In the genomic region with DNA sequence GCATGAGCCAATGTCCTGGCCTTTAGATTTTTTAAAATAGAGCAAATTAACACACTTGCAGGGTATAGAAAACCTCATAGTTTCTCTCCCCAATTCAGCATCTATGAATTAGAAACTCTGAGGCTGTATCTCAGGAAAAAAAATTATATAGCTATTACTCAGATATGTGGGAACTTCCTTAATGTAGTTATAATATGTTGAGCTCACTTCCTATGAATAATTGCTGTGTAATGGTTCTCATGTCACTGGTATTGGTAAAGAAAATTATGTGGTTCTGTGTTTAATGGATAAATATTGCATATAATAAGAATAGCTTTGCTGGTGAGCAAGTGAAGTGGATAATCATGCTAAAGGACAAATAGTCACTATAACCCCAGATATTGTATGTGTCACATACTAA, we compare ENCODE assay signal across 17 cellular contexts.
A peak's percentile ranks its signal among the peaks of the same experiment; 100 is the strongest.
DNase-seq lines count a peak whose midpoint lies in the region; TF ChIP-seq lines count a peak whose summit lies in the region.
"Had no signal": no experiment of that assay in that cellular context is flagged by ENCODE, and none has a peak within 500 bp of the region (broad histone marks: within the 10 kb centered on the region; RNA-seq: fewer than 3 reads in every experiment).

No MANE protein-coding gene starts in this region.

- H3K9me2 ChIP-seq in SU-DHL-6 (replicated peaks; ENCODE audit: insufficient read depth, low read length), result no peaks in the 10 kb centered on the region

- H3K4me3 ChIP-seq in SU-DHL-6 (ENCODE audit: insufficient read depth, low read length, poor library complexity, severe bottlenecking), result no peak overlapping the region
- H3K4me3 ChIP-seq in Peyer's patch, result no peak overlapping the region
- no peak overlapping the region for H3K4me3 ChIP-seq in vagina
- H3K4me3 ChIP-seq: BLaER1, GM23338 had no signal

- H3K4me2 ChIP-seq in SU-DHL-6 (ENCODE audit: low read depth, low read length, poor library complexity, severe bottlenecking), result no peak overlapping the region
- H3K4me2 ChIP-seq: BLaER1, GM23338 had no signal

- TF ChIP-seq POLR2A in Peyer's patch (IDR thresholded peaks at IDR 0.05) (no peak), vagina (IDR thresholded peaks at IDR 0.05) (no peak)

- no peaks in the 10 kb centered on the region for H3K27me3 ChIP-seq in SU-DHL-6 (ENCODE audit: low read length)
- H3K27me3 ChIP-seq in Peyer's patch, result no peaks in the 10 kb centered on the region
- H3K27me3 ChIP-seq in vagina, result no peaks in the 10 kb centered on the region
- H3K27me3 ChIP-seq: BLaER1 had no signal

- H3K27ac ChIP-seq in SU-DHL-6 (ENCODE audit: low read depth, low read length) (no peak overlapping the region), epithelial cell of prostate (peak overlapping the region; percentile 50), Peyer's patch (no peak overlapping the region), vagina (no peak overlapping the region)
- H3K27ac ChIP-seq: BLaER1, HL-60 had no signal

- no peaks in the 10 kb centered on the region for H3K4me1 ChIP-seq in Peyer's patch
- no peaks in the 10 kb centered on the region for H3K4me1 ChIP-seq in vagina

- DNase-seq in ELR (ENCODE audit: low read depth) (peak; percentile 76), NCI-H226 (peak; percentile 12), epithelial cell of prostate (ENCODE audit: low read depth, low spot score) (no peak), kidney tubule cell (ENCODE audit: low spot score) (no peak), Peyer's patch (no peak), vagina (ENCODE audit: extremely low spot score in 2 of 2) (no peak)
- DNase-seq: 8988T; CD8-positive, alpha-beta T cell; DMS 273 treated with DMSO at 0.1 percent for 48 hours; DMS53; DND-41; EL; HCEC 1CT had no signal

- no peak for TF ChIP-seq CTCF in SU-DHL-6 (IDR thresholded peaks at IDR 0.05; ENCODE audit: insufficient read depth, low read length, poor library complexity, severe bottlenecking)
- TF ChIP-seq CTCF in Peyer's patch (IDR thresholded peaks at IDR 0.05), result no peak
- TF ChIP-seq CTCF in vagina (IDR thresholded peaks at IDR 0.05), result no peak

- no peaks in the 10 kb centered on the region for H3K36me3 ChIP-seq in SU-DHL-6 (ENCODE audit: low read length)
- H3K36me3 ChIP-seq in Peyer's patch, result no peaks in the 10 kb centered on the region
- H3K36me3 ChIP-seq in vagina, result no peaks in the 10 kb centered on the region
- H3K36me3 ChIP-seq: BLaER1 had no signal

- H3F3A ChIP-seq in SU-DHL-6 (ENCODE audit: insufficient read depth), result no peaks in the 10 kb centered on the region

- intact Hi-C loops in vagina (cut with DNase I), result no loop called here

- no peaks in the 10 kb centered on the region for H4K20me1 ChIP-seq in SU-DHL-6 (ENCODE audit: low read depth, low read length)
- H4K20me1 ChIP-seq: BLaER1 had no signal

- no peak overlapping the region for H3K9ac ChIP-seq in SU-DHL-6 (ENCODE audit: low read length)
- H3K9ac ChIP-seq: BLaER1 had no signal

- H3K79me2 ChIP-seq in SU-DHL-6 (ENCODE audit: insufficient read depth, low read length), result no peaks in the 10 kb centered on the region

- H3K9me3 ChIP-seq in SU-DHL-6 (ENCODE audit: insufficient read depth, low read length) (no peaks in the 10 kb centered on the region), Peyer's patch (no peaks in the 10 kb centered on the region), vagina (no peaks in the 10 kb centered on the region)

- H2AFZ ChIP-seq in SU-DHL-6 (ENCODE audit: low read depth, low read length, severe bottlenecking), result peak overlapping the region; percentile 42
- H2AFZ ChIP-seq: GM23338 had no signal

Comparison
In these comparisons a context has a peak if more than half of its experiments do, and no peak if none do; other contexts are left out.
1. DNase-seq: peak in ELR (single experiment) and NCI-H226 (single experiment); none in epithelial cell of prostate (single experiment), kidney tubule cell (single experiment), Peyer's patch (0 of 3) and vagina (0 of 2).